Comparison of ENCODE assay signal across 18 cellular contexts in the genomic region with DNA sequence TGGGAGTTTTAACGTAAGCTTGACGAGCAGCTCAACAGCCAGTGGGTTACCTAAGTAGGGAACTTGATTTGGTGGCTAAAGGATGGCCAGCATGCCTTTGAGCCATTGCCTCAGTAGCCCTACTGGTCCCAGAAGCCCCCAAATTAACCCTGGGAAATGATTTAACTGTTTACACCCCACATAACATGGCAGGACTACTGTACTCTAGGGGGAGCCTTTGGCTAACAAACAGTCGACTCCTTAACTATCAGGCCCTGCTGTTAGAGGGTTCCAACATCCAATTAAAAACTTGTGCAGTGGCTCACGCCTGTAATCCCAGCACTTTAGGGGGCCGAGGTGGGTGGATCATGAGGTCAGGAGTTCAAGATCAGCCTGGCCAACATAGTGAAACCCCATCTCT. TPM values are rescaled to one million over a fixed set of nuclear protein-coding genes. Genes with fewer than 3 reads are reported as not detected.
DNase-seq lines count a peak whose midpoint lies in the region; ATAC-seq and TF ChIP-seq lines count a peak whose summit lies in the region.
"Had no signal": no experiment of that assay in that cellular context is flagged by ENCODE, and none has a peak within 500 bp of the region (broad histone marks: within the 10 kb centered on the region; RNA-seq: fewer than 3 reads in every experiment).

No MANE protein-coding gene starts in this region.

- H3K4me3 Mint-ChIP-seq in activated naive CD8-positive, alpha-beta T cell treated with anti-CD3 and anti-CD28 coated beads, Interleukin-2, amount 50 U/mL, for 24 hours = no peak overlapping the region
- H3K4me3 Mint-ChIP-seq: activated CD4-positive, alpha-beta memory T cell treated with anti-CD3 and anti-CD28 coated beads, Interleukin-2, amount 10 ng/mL, durations not matched to agents 7 days and 5 days had no signal

- H3K9me3 Mint-ChIP-seq in activated naive CD8-positive, alpha-beta T cell treated with anti-CD3 and anti-CD28 coated beads, Interleukin-2, amount 50 U/mL, for 24 hours = peaks cover 26% of the 10 kb centered on the region

- H3K36me3 ChIP-seq in gastrocnemius medialis = no peaks in the 10 kb centered on the region
- H3K36me3 ChIP-seq: heart left ventricle had no signal

- peaks cover 0 to 6% (median 4%) of the 10 kb centered on the region in 3 donors for H3K9me3 ChIP-seq in gastrocnemius medialis

- intact Hi-C loops in gastrocnemius medialis (cut with DNase I; ENCODE audit: low total_unique reads) = no loop called here

- TF ChIP-seq POLR2A in gastrocnemius medialis (IDR thresholded peaks at IDR 0.05) = no peak

- no peak overlapping the region for H3K4me3 ChIP-seq in gastrocnemius medialis
- H3K4me3 ChIP-seq: dorsolateral prefrontal cortex, GM23248, heart left ventricle had no signal

- ATAC-seq in gastrocnemius medialis (no peak), GM21717 (IDR thresholded peaks at IDR 0.05; ENCODE audit: unreplicated experiment) (no peak)
- ATAC-seq in activated naive CD8-positive, alpha-beta T cell treated with anti-CD3 and anti-CD28 coated beads, Interleukin-2, amount 50 U/mL, for 24 hours = no peak
- ATAC-seq: heart left ventricle had no signal

- H3K36me3 Mint-ChIP-seq in activated naive CD8-positive, alpha-beta T cell treated with anti-CD3 and anti-CD28 coated beads, Interleukin-2, amount 50 U/mL, for 24 hours (ENCODE audit: low read depth) = peaks cover 12% of the 10 kb centered on the region

- no peaks in the 10 kb centered on the region for H3K27me3 ChIP-seq in gastrocnemius medialis
- H3K27me3 ChIP-seq: heart left ventricle had no signal

- peak; percentile 43 for DNase-seq in A172 (ENCODE audit: low spot score)
- no peak for DNase-seq in GM13977 (ENCODE audit: low spot score)
- peak; percentile 38 for DNase-seq in NOMO-1 treated with DMSO at 0.1 percent for 48 hours (lab: John Stamatoyannopoulos, UW; ENCODE audit: unreplicated experiment)
- peak; percentile 38 for DNase-seq in cerebellar cortex (ENCODE audit: low spot score)
- no peak for DNase-seq in gastrocnemius medialis
- DNase-seq in NCI-H2081 (lab: John Stamatoyannopoulos, UW) = no peak
- no peak for DNase-seq in activated naive CD8-positive, alpha-beta T cell treated with anti-CD3 and anti-CD28 coated beads, Interleukin-2, amount 50 U/mL, for 24 hours
- DNase-seq: activated CD4-positive, alpha-beta memory T cell treated with anti-CD3 and anti-CD28 coated beads, Interleukin-2, amount 10 ng/mL, durations not matched to agents 7 days and 5 days; activated naive CD4-positive, alpha-beta T cell treated with anti-CD3 and anti-CD28 coated beads, Interleukin-2, amount 50 U/mL, for 16 hours; dorsolateral prefrontal cortex; heart left ventricle; NCI-H510A treated with DMSO at 0.1 percent for 48 hours; retina had no signal

- in situ Hi-C loops in GM13977 (cut with MboI; ENCODE audit: low pct_unique_long_range_greater_than_20kb, low sequenced_read_pairs, unreplicated experiment) = no loop called here
- in situ Hi-C loops in gastrocnemius medialis (cut with MboI; ENCODE audit: low sequenced_read_pairs in 4 of 4) = loop anchor here (5.0 to 25.0 kb wide), 3 partner anchors 267 to 437 kb away; a partner anchor contains a TSS

- TF ChIP-seq CTCF in GM13977 (IDR thresholded peaks at IDR 0.05; ENCODE audit: extremely low read depth, insufficient read depth, missing control alignments) (peak; percentile 25), gastrocnemius medialis (IDR thresholded peaks at IDR 0.05 in 4 of 5, conservative IDR thresholded peaks at IDR 0.05 in 1 of 5) (no peak)

- H3K4me1 ChIP-seq in gastrocnemius medialis = no peaks in the 10 kb centered on the region

- no peak overlapping the region for H3K27ac ChIP-seq in gastrocnemius medialis
- H3K27ac ChIP-seq: dorsolateral prefrontal cortex, GM23248, heart left ventricle, KMS-11 had no signal

- H3K27me3 Mint-ChIP-seq in activated naive CD8-positive, alpha-beta T cell treated with anti-CD3 and anti-CD28 coated beads, Interleukin-2, amount 50 U/mL, for 24 hours = peaks cover 3% of the 10 kb centered on the region
- H3K27me3 Mint-ChIP-seq: activated CD4-positive, alpha-beta memory T cell treated with anti-CD3 and anti-CD28 coated beads, Interleukin-2, amount 10 ng/mL, durations not matched to agents 7 days and 5 days had no signal

- no peak overlapping the region for H3K27ac Mint-ChIP-seq in activated naive CD8-positive, alpha-beta T cell treated with anti-CD3 and anti-CD28 coated beads, Interleukin-2, amount 50 U/mL, for 24 hours
- H3K27ac Mint-ChIP-seq: activated CD4-positive, alpha-beta memory T cell treated with anti-CD3 and anti-CD28 coated beads, Interleukin-2, amount 10 ng/mL, durations not matched to agents 7 days and 5 days had no signal

- peaks cover 10% of the 10 kb centered on the region for H3K4me1 Mint-ChIP-seq in activated naive CD8-positive, alpha-beta T cell treated with anti-CD3 and anti-CD28 coated beads, Interleukin-2, amount 50 U/mL, for 24 hours

RNA-seq across cellular contexts. Expression of a gene that starts 9.4 kb away (rescaled TPM):
- not detected in 2 replicates for total RNA-seq in A172 (2014; rRNA removed; shearing (Covaris generic))
- total RNA-seq in gastrocnemius medialis = 1 to 10 TPM in 3 of 4 donors, under 1 TPM in 1; 0.46 to 2.2 (median 1.5) TPM
- total RNA-seq: activated CD4-positive, alpha-beta memory T cell treated with anti-CD3 and anti-CD28 coated beads, Interleukin-2, amount 10 ng/mL, durations not matched to agents 7 days and 5 days; GM23248; T-helper 1 cell treated with Interleukin-12 subunit alpha and Interleukin-12 subunit beta and Interleukin-4 antibody, amounts not matched to agents 30 ng/mL and 1 ng/mL, for 36 hours; temporal lobe had no signal

RNA-seq across cellular contexts. Expression of a gene that starts 21.0 kb away (rescaled TPM):
- total RNA-seq in A172 (2014; rRNA removed; shearing (Covaris generic)) = 25.3 and 25.9 TPM in 2 replicates
- 10 to 100 TPM in 3 of 4 donors, 1 to 10 TPM in 1; 6.5 to 14.6 (median 11.0) TPM for total RNA-seq in gastrocnemius medialis

RNA-seq across cellular contexts. Expression of a gene that starts 43.8 kb away (rescaled TPM):
- total RNA-seq in A172 (2014; rRNA removed; shearing (Covaris generic)) = 12.8 and 13.9 TPM in 2 replicates
- 1 to 10 TPM; 4.8 to 8.3 (median 6.7) TPM for total RNA-seq in gastrocnemius medialis

RNA-seq across cellular contexts. Expression of a gene that starts 43.9 kb away (rescaled TPM):
- 22.7 and 28.7 TPM in 2 replicates for total RNA-seq in A172 (2014; rRNA removed; shearing (Covaris generic))
- 10 to 100 TPM in 3 of 4 donors, 1 to 10 TPM in 1; 9.6 to 20.8 (median 12.1) TPM for total RNA-seq in gastrocnemius medialis

Comparison
In these comparisons a context has a peak if more than half of its experiments do, and no peak if none do; other contexts are left out.
1. DNase-seq: peak in A172 (single experiment), NOMO-1 treated with DMSO at 0.1 percent for 48 hours (single experiment) and cerebellar cortex (single experiment); none in GM13977 (single experiment), gastrocnemius medialis (0 of 2), NCI-H2081 (0 of 2) and activated naive CD8-positive, alpha-beta T cell treated with anti-CD3 and anti-CD28 coated beads, Interleukin-2, amount 50 U/mL, for 24 hours (single experiment).